8 cellular contexts compared by ENCODE assay signal in genomic region chr19:38650180-38650775, GRCh38. TPM values are rescaled to one million over a fixed set of nuclear protein-coding genes. Genes with fewer than 3 reads are reported as not detected.
DNase-seq lines count a peak whose midpoint lies in the region; ATAC-seq lines count a peak whose summit lies in the region.

No MANE protein-coding gene starts in this region.

- H3K36me3 Mint-ChIP-seq in T-helper 1 cell treated with Interleukin-12 subunit alpha and Interleukin-12 subunit beta and Interleukin-4 antibody, amounts not matched to agents 30 μg/mL and 1 μg/mL, for 36 hours (ENCODE audit: low read depth) = peaks cover 28% of the 10 kb centered on the region
- H3K36me3 Mint-ChIP-seq in activated T-cell treated with anti-CD3 and anti-CD28 coated beads, Interleukin-2, amount 50 U/mL, for 72 hours (ENCODE audit: insufficient read depth in 2 of 2) = peaks cover 13 to 15% of the 10 kb centered on the region in 2 donors

- H3K9ac ChIP-seq in subcutaneous abdominal adipose tissue (ENCODE audit: low read length in 5 of 5) = peak overlapping the region; percentile 75 to 98 (median 96)

- ATAC-seq in activated T-cell treated with anti-CD3 and anti-CD28 coated beads, Interleukin-2, amount 50 U/mL, for 72 hours (replicated peaks in 1 of 2) = no peak

- H3K9me3 ChIP-seq in iPS-18c (ENCODE audit: control insufficient read depth, insufficient read depth, low read length) (no peaks in the 10 kb centered on the region), subcutaneous abdominal adipose tissue (ENCODE audit: control insufficient read depth in 5 of 5, low read length in 5 of 5) (no peaks in the 10 kb centered on the region)

- DNase-seq in T-helper 1 cell = no peak
- no peak for DNase-seq in activated T-cell treated with anti-CD3 and anti-CD28 coated beads, Interleukin-2, amount 50 U/mL, for 72 hours
- DNase-seq in COR-L47 (lab: John Stamatoyannopoulos, UW) = no peak
- no peak for DNase-seq in NCI-H1417 (lab: John Stamatoyannopoulos, UW)
- no peak for DNase-seq in mesenteric fat pad (ENCODE audit: low spot score)

- H3K4me3 ChIP-seq in iPS-18c (ENCODE audit: insufficient read depth, low read depth, low read length) (peak overlapping the region; percentile 95), subcutaneous abdominal adipose tissue (ENCODE audit: low read depth in 1 of 5, low read length in 5 of 5) (peak overlapping the region; percentile 80 to 98 (median 93))

- H3K27ac ChIP-seq in subcutaneous abdominal adipose tissue (ENCODE audit: low read depth, low read length) = peak overlapping the region; percentile 99

- peaks cover 14 to 77% (median 74%) of the 10 kb centered on the region in 5 donors for H3K4me1 ChIP-seq in subcutaneous abdominal adipose tissue (ENCODE audit: control insufficient read depth in 5 of 5, insufficient read depth in 5 of 5, low read length in 5 of 5)

- H3K9me3 Mint-ChIP-seq in T-helper 1 cell treated with Interleukin-12 subunit alpha and Interleukin-12 subunit beta and Interleukin-4 antibody, amounts not matched to agents 30 μg/mL and 1 μg/mL, for 36 hours = no peaks in the 10 kb centered on the region
- H3K9me3 Mint-ChIP-seq in activated T-cell treated with anti-CD3 and anti-CD28 coated beads, Interleukin-2, amount 50 U/mL, for 72 hours = no peaks in the 10 kb centered on the region

- no peaks in the 10 kb centered on the region for H3K36me3 ChIP-seq in subcutaneous abdominal adipose tissue (ENCODE audit: control insufficient read depth in 5 of 5, insufficient read depth in 5 of 5, low read length in 5 of 5)

- peak overlapping the region; percentile 97 for H3K4me3 Mint-ChIP-seq in T-helper 1 cell treated with Interleukin-12 subunit alpha and Interleukin-12 subunit beta and Interleukin-4 antibody, amounts not matched to agents 30 μg/mL and 1 μg/mL, for 36 hours
- H3K4me3 Mint-ChIP-seq in activated T-cell treated with anti-CD3 and anti-CD28 coated beads, Interleukin-2, amount 50 U/mL, for 72 hours = peak overlapping the region; percentile 87 to 96

- no peaks in the 10 kb centered on the region for H3K27me3 Mint-ChIP-seq in T-helper 1 cell treated with Interleukin-12 subunit alpha and Interleukin-12 subunit beta and Interleukin-4 antibody, amounts not matched to agents 30 μg/mL and 1 μg/mL, for 36 hours (ENCODE audit: low read depth)
- peaks cover 7% of the 10 kb centered on the region for H3K27me3 Mint-ChIP-seq in activated T-cell treated with anti-CD3 and anti-CD28 coated beads, Interleukin-2, amount 50 U/mL, for 72 hours (ENCODE audit: low read depth)

- no peak overlapping the region for H3K27ac Mint-ChIP-seq in T-helper 1 cell treated with Interleukin-12 subunit alpha and Interleukin-12 subunit beta and Interleukin-4 antibody, amounts not matched to agents 30 μg/mL and 1 μg/mL, for 36 hours
- H3K27ac Mint-ChIP-seq in activated T-cell treated with anti-CD3 and anti-CD28 coated beads, Interleukin-2, amount 50 U/mL, for 72 hours = peak overlapping the region; percentile 58

- H3K27me3 ChIP-seq in subcutaneous abdominal adipose tissue (ENCODE audit: control insufficient read depth in 5 of 5, insufficient read depth in 4 of 5, low read length in 5 of 5) = no peaks in the 10 kb centered on the region

- H3K4me1 Mint-ChIP-seq in T-helper 1 cell treated with Interleukin-12 subunit alpha and Interleukin-12 subunit beta and Interleukin-4 antibody, amounts not matched to agents 30 μg/mL and 1 μg/mL, for 36 hours (ENCODE audit: low read depth) = peaks cover 60% of the 10 kb centered on the region
- H3K4me1 Mint-ChIP-seq in activated T-cell treated with anti-CD3 and anti-CD28 coated beads, Interleukin-2, amount 50 U/mL, for 72 hours (ENCODE audit: low read depth) = peaks cover 70% of the 10 kb centered on the region

RNA-seq across cellular contexts. Expression of gene ACTN4, which starts 2.8 kb away (rescaled TPM):
- 100 to 1,000 TPM; 200 to 227 TPM for total RNA-seq in activated T-cell treated with anti-CD3 and anti-CD28 coated beads, Interleukin-2, amount 50 U/mL, for 72 hours
- total RNA-seq in mesenteric fat pad = 431 TPM

RNA-seq across cellular contexts. Expression of gene EIF3K, which starts 31.3 kb away (rescaled TPM):
- total RNA-seq in activated T-cell treated with anti-CD3 and anti-CD28 coated beads, Interleukin-2, amount 50 U/mL, for 72 hours = 100 to 1,000 TPM; 219 to 237 TPM
- total RNA-seq in mesenteric fat pad = 252 TPM

RNA-seq across cellular contexts. Expression of gene MAP4K1, which starts 32.5 kb away (rescaled TPM):
- 100 to 1,000 TPM; 261 to 262 TPM for total RNA-seq in activated T-cell treated with anti-CD3 and anti-CD28 coated beads, Interleukin-2, amount 50 U/mL, for 72 hours
- 3.9 TPM for total RNA-seq in mesenteric fat pad

Comparison
In these comparisons a context has a peak if more than half of its experiments do, and no peak if none do; other contexts are left out.
1. RNA of gene MAP4K1, which starts 32.5 kb away (total RNA-seq): 261 to 262 TPM in activated T-cell treated with anti-CD3 and anti-CD28 coated beads, Interleukin-2, amount 50 U/mL, for 72 hours; 3.9 TPM in mesenteric fat pad (single experiment); every median in the first group is over 10 times any median in the second.